ENCODE assay signal across 9 cellular contexts in genomic region chr3:49869525-49870126, GRCh38. TPM values are rescaled to one million over a fixed set of nuclear protein-coding genes. Genes with fewer than 3 reads are reported as not detected.
A peak's percentile ranks its signal among the peaks of the same experiment; 100 is the strongest.
DNase-seq lines count a peak whose midpoint lies in the region; ATAC-seq and TF ChIP-seq lines count a peak whose summit lies in the region.
"Had no signal": no experiment of that assay in that cellular context is flagged by ENCODE, and none has a peak within 500 bp of the region (broad histone marks: within the 10 kb centered on the region; RNA-seq: fewer than 3 reads in every experiment).

A gene with protein sequence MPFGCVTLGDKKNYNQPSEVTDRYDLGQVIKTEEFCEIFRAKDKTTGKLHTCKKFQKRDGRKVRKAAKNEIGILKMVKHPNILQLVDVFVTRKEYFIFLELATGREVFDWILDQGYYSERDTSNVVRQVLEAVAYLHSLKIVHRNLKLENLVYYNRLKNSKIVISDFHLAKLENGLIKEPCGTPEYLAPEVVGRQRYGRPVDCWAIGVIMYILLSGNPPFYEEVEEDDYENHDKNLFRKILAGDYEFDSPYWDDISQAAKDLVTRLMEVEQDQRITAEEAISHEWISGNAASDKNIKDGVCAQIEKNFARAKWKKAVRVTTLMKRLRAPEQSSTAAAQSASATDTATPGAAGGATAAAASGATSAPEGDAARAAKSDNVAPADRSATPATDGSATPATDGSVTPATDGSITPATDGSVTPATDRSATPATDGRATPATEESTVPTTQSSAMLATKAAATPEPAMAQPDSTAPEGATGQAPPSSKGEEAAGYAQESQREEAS (minus strand): TSS chr3:49869906. CDS start chr3:49862388, 7,518 bp downstream.

- H3K36me3 ChIP-seq in CD8-positive, alpha-beta T cell (ENCODE audit: insufficient read depth, low read length): no peaks in the 10 kb centered on the region

- H3K4me3 ChIP-seq in CD8-positive, alpha-beta T cell (ENCODE audit: low read depth, low read length): peak within 1 kb of the TSS; percentile 30
- peak within 1 kb of the TSS; percentile 61 for H3K4me3 ChIP-seq in iPS-11a (ENCODE audit: low read depth, low read length)

- intact Hi-C loops in CD8-positive, alpha-beta T cell (cut with DNase I, micrococcal nuclease): no loop called here

- TF ChIP-seq CTCF in CD8-positive, alpha-beta T cell (IDR thresholded peaks at IDR 0.05): no peak

- peak; percentile 56 for ATAC-seq in CD8-positive, alpha-beta T cell

- peak in 3 of 7 experiments; percentile 9 to 20 (median 18) for DNase-seq in CD8-positive, alpha-beta T cell
- DNase-seq in HuH-7 (ENCODE audit: low spot score): peak; percentile 72
- DNase-seq in activated T-cell treated with anti-CD3 and anti-CD28 coated beads, Interleukin-2, amount 50 U/mL, for 1 hour: peak; percentile 29
- peak; percentile 32 for DNase-seq in stimulated activated CD4-positive, alpha-beta T cell treated with anti-CD3 and anti-CD28 coated beads, Interleukin-4, amount 100 ng/mL, for 1 hour
- no peak for DNase-seq in foreskin melanocyte
- no peak for DNase-seq in pons (ENCODE audit: low spot score)
- DNase-seq in middle frontal gyrus (ENCODE audit: extremely low spot score, low spot score): no peak

- peaks cover 30% of the 10 kb centered on the region for H3K27me3 Mint-ChIP-seq in CD8-positive, alpha-beta T cell (ENCODE audit: low read depth)

- H3K27ac ChIP-seq in CD8-positive, alpha-beta T cell (ENCODE audit: low read depth, low read length): no peak within 1 kb of the TSS

- no peak within 1 kb of the TSS for H3K27ac Mint-ChIP-seq in CD8-positive, alpha-beta T cell

- peaks cover 4% of the 10 kb centered on the region for H3K4me1 Mint-ChIP-seq in CD8-positive, alpha-beta T cell (ENCODE audit: low read depth)

- POLR2A ChIA-PET in CD8-positive, alpha-beta T cell (lab: Charles Lee): no interaction called here

- peak within 1 kb of the TSS; percentile 22 for H3K4me3 Mint-ChIP-seq in CD8-positive, alpha-beta T cell

- peaks cover 16% of the 10 kb centered on the region for H3K27me3 ChIP-seq in CD8-positive, alpha-beta T cell (ENCODE audit: insufficient read depth, low read length)

- no peaks in the 10 kb centered on the region for H3K9me3 ChIP-seq in CD8-positive, alpha-beta T cell (ENCODE audit: low read length)

- no peaks in the 10 kb centered on the region for H3K9me3 Mint-ChIP-seq in CD8-positive, alpha-beta T cell

- H3K36me3 Mint-ChIP-seq in CD8-positive, alpha-beta T cell: no peaks in the 10 kb centered on the region

- CTCF ChIA-PET in CD8-positive, alpha-beta T cell (lab: Charles Lee): no interaction called here

- peaks cover 7% of the 10 kb centered on the region for H3K4me1 ChIP-seq in CD8-positive, alpha-beta T cell (ENCODE audit: insufficient read depth, low read length)

RNA-seq across cellular contexts. Expression of the gene that starts here (rescaled TPM):
- total RNA-seq in CD8-positive, alpha-beta T cell: not detected
- total RNA-seq: glomerular endothelial cell had no signal

Comparison
In these comparisons a context has a peak if more than half of its experiments do, and no peak if none do; other contexts are left out.
1. Peak in ATAC-seq and H3K4me3 ChIP-seq in CD8-positive, alpha-beta T cell; RNA of the gene not detected or under 1 TPM.
2. DNase-seq: peak in HuH-7 (single experiment), activated T-cell treated with anti-CD3 and anti-CD28 coated beads, Interleukin-2, amount 50 U/mL, for 1 hour (single experiment) and stimulated activated CD4-positive, alpha-beta T cell treated with anti-CD3 and anti-CD28 coated beads, Interleukin-4, amount 100 ng/mL, for 1 hour (single experiment); none in foreskin melanocyte (single experiment), pons (single experiment) and middle frontal gyrus (single experiment).